In the genomic region with DNA sequence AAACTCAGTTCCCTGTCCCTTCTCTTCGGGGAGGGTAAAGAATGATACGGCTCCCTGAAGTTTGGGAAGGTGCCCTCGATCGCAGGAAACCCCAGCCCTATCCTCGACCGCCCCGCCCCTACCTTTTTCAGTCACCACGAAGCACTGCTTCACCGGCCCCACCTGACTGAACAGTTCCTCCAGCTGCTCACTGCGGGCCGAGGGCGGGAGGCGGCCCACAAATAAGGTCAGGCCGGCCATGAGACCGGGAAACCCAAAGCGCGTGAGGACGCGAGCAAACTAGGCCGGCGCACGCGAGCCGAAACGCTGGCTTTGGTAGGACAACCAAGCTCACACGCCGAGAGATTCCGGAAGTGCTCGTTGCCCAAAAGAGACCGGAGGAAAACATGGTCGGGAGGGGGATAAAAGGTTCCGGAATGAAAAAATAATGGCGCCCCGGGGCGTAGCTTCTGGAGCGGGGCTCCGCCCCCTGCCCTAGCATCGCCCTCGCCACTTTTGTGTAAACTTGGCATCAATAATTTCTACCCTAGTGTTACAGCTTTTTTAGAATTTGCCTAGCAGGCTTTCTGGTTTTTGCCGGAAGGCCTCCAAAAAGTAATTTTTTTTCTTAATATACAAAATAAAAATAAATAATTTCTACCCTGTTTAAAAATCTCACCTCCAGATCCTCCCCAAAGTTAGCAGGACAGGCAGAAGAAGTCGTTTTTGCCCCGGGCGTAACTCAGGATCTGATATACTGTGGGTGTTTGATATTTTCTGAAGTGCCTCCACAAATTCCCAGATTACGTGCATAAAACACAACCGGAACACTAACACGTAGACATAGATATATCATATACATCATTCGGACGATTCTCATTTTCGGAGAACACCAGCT, we compare ENCODE assay signal across 1 cellular context.
TF ChIP-seq lines count a peak whose summit lies in the region.

A gene with protein sequence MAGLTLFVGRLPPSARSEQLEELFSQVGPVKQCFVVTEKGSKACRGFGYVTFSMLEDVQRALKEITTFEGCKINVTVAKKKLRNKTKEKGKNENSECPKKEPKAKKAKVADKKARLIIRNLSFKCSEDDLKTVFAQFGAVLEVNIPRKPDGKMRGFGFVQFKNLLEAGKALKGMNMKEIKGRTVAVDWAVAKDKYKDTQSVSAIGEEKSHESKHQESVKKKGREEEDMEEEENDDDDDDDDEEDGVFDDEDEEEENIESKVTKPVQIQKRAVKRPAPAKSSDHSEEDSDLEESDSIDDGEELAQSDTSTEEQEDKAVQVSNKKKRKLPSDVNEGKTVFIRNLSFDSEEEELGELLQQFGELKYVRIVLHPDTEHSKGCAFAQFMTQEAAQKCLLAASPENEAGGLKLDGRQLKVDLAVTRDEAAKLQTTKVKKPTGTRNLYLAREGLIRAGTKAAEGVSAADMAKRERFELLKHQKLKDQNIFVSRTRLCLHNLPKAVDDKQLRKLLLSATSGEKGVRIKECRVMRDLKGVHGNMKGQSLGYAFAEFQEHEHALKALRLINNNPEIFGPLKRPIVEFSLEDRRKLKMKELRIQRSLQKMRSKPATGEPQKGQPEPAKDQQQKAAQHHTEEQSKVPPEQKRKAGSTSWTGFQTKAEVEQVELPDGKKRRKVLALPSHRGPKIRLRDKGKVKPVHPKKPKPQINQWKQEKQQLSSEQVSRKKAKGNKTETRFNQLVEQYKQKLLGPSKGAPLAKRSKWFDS (minus strand): TSS at position 355 of the 877 bp plus-strand sequence. CDS start 115 bp downstream, at position 240.

TF ChIP-seq in K562, 482 proteins besides CTCF, POLR2A, EP300 and RAD21 (continued from another document and continues in another):
- peak; percentile 82; the same call in 1 of the 2 replicates for TF ChIP-seq HOXB6 (CRISPR knock-in tag; IDR thresholded peaks at IDR 0.05; ENCODE audit: borderline replicate concordance)
- TF ChIP-seq ZNF316 (IDR thresholded peaks at IDR 0.05), result no peak
- TF ChIP-seq SAP30 (IDR thresholded peaks at IDR 0.05; ENCODE audit: borderline replicate concordance, insufficient read depth, low read depth, low read length, poor library complexity, severe bottlenecking), result peak; percentile 97
- TF ChIP-seq TCFL5 (CRISPR knock-in tag; conservative IDR thresholded peaks at IDR 0.05), result no peak
- TF ChIP-seq HNRNPK (IDR thresholded peaks at IDR 0.05; ENCODE audit: low read depth, low read length, poor library complexity, severe bottlenecking), result no peak
- TF ChIP-seq ZNF75A (CRISPR knock-in tag; IDR thresholded peaks at IDR 0.05), result no peak; the same call in 1 of the 2 replicates
- TF ChIP-seq, protein P1, sequence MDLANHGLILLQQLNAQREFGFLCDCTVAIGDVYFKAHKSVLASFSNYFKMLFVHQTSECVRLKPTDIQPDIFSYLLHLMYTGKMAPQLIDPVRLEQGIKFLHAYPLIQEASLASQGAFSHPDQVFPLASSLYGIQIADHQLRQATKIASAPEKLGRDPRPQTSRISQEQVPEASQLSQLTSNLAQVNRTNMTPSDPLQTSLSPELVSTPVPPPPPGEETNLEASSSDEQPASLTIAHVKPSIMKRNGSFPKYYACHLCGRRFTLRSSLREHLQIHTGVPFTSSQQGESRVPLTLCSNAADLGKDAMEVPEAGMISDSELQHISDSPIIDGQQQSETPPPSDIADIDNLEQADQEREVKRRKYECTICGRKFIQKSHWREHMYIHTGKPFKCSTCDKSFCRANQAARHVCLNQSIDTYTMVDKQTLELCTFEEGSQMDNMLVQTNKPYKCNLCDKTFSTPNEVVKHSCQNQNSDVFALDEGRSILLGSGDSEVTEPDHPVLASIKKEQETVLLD (IDR thresholded peaks at IDR 0.05), result peak; percentile 72
- TF ChIP-seq, protein P2, sequence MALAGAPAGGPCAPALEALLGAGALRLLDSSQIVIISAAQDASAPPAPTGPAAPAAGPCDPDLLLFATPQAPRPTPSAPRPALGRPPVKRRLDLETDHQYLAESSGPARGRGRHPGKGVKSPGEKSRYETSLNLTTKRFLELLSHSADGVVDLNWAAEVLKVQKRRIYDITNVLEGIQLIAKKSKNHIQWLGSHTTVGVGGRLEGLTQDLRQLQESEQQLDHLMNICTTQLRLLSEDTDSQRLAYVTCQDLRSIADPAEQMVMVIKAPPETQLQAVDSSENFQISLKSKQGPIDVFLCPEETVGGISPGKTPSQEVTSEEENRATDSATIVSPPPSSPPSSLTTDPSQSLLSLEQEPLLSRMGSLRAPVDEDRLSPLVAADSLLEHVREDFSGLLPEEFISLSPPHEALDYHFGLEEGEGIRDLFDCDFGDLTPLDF (CRISPR knock-in tag; IDR thresholded peaks at IDR 0.05), result peak; percentile 96
- 0 out of 2 replicates have a peak, but pooled peaks have one; percentile 32 for TF ChIP-seq FOSL1 (tag; conservative IDR thresholded peaks at IDR 0.05)
- no peak for TF ChIP-seq ZSCAN29 (IDR thresholded peaks at IDR 0.05)
- TF ChIP-seq, protein P3, sequence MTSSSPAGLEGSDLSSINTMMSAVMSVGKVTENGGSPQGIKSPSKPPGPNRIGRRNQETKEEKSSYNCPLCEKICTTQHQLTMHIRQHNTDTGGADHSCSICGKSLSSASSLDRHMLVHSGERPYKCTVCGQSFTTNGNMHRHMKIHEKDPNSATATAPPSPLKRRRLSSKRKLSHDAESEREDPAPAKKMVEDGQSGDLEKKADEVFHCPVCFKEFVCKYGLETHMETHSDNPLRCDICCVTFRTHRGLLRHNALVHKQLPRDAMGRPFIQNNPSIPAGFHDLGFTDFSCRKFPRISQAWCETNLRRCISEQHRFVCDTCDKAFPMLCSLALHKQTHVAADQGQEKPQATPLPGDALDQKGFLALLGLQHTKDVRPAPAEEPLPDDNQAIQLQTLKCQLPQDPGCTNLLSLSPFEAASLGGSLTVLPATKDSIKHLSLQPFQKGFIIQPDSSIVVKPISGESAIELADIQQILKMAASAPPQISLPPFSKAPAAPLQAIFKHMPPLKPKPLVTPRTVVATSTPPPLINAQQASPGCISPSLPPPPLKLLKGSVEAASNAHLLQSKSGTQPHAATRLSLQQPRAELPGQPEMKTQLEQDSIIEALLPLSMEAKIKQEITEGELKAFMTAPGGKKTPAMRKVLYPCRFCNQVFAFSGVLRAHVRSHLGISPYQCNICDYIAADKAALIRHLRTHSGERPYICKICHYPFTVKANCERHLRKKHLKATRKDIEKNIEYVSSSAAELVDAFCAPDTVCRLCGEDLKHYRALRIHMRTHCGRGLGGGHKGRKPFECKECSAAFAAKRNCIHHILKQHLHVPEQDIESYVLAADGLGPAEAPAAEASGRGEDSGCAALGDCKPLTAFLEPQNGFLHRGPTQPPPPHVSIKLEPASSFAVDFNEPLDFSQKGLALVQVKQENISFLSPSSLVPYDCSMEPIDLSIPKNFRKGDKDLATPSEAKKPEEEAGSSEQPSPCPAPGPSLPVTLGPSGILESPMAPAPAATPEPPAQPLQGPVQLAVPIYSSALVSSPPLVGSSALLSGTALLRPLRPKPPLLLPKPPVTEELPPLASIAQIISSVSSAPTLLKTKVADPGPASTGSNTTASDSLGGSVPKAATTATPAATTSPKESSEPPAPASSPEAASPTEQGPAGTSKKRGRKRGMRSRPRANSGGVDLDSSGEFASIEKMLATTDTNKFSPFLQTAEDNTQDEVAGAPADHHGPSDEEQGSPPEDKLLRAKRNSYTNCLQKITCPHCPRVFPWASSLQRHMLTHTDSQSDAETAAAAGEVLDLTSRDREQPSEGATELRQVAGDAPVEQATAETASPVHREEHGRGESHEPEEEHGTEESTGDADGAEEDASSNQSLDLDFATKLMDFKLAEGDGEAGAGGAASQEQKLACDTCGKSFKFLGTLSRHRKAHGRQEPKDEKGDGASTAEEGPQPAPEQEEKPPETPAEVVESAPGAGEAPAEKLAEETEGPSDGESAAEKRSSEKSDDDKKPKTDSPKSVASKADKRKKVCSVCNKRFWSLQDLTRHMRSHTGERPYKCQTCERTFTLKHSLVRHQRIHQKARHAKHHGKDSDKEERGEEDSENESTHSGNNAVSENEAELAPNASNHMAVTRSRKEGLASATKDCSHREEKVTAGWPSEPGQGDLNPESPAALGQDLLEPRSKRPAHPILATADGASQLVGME (CRISPR knock-in tag; IDR thresholded peaks at IDR 0.05), result peak; percentile 42; the same call in 1 of the 2 replicates
- TF ChIP-seq ZNF253 (CRISPR knock-in tag; conservative IDR thresholded peaks at IDR 0.05), result no peak
- TF ChIP-seq, protein P4, sequence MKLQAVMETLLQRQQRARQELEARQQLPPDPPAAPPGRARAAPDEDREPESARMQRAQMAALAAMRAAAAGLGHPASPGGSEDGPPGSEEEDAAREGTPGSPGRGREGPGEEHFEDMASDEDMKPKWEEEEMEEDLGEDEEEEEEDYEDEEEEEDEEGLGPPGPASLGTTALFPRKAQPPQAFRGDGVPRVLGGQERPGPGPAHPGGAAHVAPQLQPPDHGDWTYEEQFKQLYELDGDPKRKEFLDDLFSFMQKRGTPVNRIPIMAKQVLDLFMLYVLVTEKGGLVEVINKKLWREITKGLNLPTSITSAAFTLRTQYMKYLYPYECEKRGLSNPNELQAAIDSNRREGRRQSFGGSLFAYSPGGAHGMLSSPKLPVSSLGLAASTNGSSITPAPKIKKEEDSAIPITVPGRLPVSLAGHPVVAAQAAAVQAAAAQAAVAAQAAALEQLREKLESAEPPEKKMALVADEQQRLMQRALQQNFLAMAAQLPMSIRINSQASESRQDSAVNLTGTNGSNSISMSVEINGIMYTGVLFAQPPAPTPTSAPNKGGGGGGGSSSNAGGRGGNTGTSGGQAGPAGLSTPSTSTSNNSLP (IDR thresholded peaks at IDR 0.05; ENCODE audit: borderline replicate concordance, low read depth, low read length), result peak; percentile 49; the same call in 1 of the 2 replicates
- no peak for TF ChIP-seq SIRT6 (IDR thresholded peaks at IDR 0.05; ENCODE audit: low read depth, low read length)
- peak; percentile 76; the same call in 1 of the 2 replicates for TF ChIP-seq ZNF197 (CRISPR knock-in tag; IDR thresholded peaks at IDR 0.05; ENCODE audit: low read depth)
- peak; percentile 95 for TF ChIP-seq BRD4 (IDR thresholded peaks at IDR 0.05)
- peak; percentile 64; the same call in 1 of the 2 replicates for TF ChIP-seq BCL6 (CRISPR knock-in tag; IDR thresholded peaks at IDR 0.05)
- TF ChIP-seq CREB1 (IDR thresholded peaks at IDR 0.05), result peak; percentile 77
- TF ChIP-seq CREB1 (CRISPR knock-in tag; IDR thresholded peaks at IDR 0.05), result peak; percentile 84
- peak; percentile 100 for TF ChIP-seq GABPA (tag; conservative IDR thresholded peaks at IDR 0.05; ENCODE audit: low read depth)
- TF ChIP-seq SIN3A (IDR thresholded peaks at IDR 0.05; ENCODE audit: borderline replicate concordance in 2 of 2, control insufficient read depth in 1 of 2, low read depth in 2 of 2, low read length in 2 of 2), result peak; percentile 97 to 98
- no peak for TF ChIP-seq U2AF1 (optimal IDR thresholded peaks at IDR 0.05; ENCODE audit: low read depth, low read length)
- TF ChIP-seq TAF7 (tag; IDR thresholded peaks at IDR 0.05), result peak; percentile 95
- TF ChIP-seq, protein P5, sequence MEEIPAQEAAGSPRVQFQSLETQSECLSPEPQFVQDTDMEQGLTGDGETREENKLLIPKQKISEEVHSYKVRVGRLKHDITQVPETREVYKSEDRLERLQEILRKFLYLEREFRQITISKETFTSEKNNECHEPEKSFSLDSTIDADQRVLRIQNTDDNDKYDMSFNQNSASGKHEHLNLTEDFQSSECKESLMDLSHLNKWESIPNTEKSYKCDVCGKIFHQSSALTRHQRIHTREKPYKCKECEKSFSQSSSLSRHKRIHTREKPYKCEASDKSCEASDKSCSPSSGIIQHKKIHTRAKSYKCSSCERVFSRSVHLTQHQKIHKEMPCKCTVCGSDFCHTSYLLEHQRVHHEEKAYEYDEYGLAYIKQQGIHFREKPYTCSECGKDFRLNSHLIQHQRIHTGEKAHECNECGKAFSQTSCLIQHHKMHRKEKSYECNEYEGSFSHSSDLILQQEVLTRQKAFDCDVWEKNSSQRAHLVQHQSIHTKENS (CRISPR knock-in tag; IDR thresholded peaks at IDR 0.05), result no peak
- TF ChIP-seq MTA2 (IDR thresholded peaks at IDR 0.05; ENCODE audit: low read depth), result no peak
- peak; percentile 51 for TF ChIP-seq ZFP36 (IDR thresholded peaks at IDR 0.05; ENCODE audit: low read depth, low read length, partially characterized antibody)
- TF ChIP-seq TAL1 (IDR thresholded peaks at IDR 0.05), result 0 out of 2 replicates have a peak, but pooled peaks have one; percentile 6
- TF ChIP-seq SMAD1 (IDR thresholded peaks at IDR 0.05; ENCODE audit: low read depth, low read length, partially characterized antibody), result peak; percentile 88
- TF ChIP-seq NR4A1 (CRISPR knock-in tag; IDR thresholded peaks at IDR 0.05), result peak; percentile 92; the same call in 1 of the 2 replicates
- TF ChIP-seq NR4A1 (tag; IDR thresholded peaks at IDR 0.05), result 0 out of 2 replicates have a peak, but pooled peaks have one; percentile 50
- no peak for TF ChIP-seq HSF4 (CRISPR knock-in tag; IDR thresholded peaks at IDR 0.05; ENCODE audit: borderline replicate concordance)
- TF ChIP-seq, protein P6, sequence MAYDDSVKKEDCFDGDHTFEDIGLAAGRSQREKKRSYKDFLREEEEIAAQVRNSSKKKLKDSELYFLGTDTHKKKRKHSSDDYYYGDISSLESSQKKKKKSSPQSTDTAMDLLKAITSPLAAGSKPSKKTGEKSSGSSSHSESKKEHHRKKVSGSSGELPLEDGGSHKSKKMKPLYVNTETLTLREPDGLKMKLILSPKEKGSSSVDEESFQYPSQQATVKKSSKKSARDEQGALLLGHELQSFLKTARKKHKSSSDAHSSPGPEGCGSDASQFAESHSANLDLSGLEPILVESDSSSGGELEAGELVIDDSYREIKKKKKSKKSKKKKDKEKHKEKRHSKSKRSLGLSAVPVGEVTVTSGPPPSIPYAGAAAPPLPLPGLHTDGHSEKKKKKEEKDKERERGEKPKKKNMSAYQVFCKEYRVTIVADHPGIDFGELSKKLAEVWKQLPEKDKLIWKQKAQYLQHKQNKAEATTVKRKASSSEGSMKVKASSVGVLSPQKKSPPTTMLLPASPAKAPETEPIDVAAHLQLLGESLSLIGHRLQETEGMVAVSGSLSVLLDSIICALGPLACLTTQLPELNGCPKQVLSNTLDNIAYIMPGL (CRISPR knock-in tag; IDR thresholded peaks at IDR 0.05), result peak; percentile 98
- no peak for TF ChIP-seq SP2 (IDR thresholded peaks at IDR 0.05; ENCODE audit: extremely low read depth, low read depth, low read length, poor library complexity, severe bottlenecking)
- peak; percentile 90 for TF ChIP-seq HCFC1 (IDR thresholded peaks at IDR 0.05; ENCODE audit: low read depth, low read length)
- TF ChIP-seq, protein P7, sequence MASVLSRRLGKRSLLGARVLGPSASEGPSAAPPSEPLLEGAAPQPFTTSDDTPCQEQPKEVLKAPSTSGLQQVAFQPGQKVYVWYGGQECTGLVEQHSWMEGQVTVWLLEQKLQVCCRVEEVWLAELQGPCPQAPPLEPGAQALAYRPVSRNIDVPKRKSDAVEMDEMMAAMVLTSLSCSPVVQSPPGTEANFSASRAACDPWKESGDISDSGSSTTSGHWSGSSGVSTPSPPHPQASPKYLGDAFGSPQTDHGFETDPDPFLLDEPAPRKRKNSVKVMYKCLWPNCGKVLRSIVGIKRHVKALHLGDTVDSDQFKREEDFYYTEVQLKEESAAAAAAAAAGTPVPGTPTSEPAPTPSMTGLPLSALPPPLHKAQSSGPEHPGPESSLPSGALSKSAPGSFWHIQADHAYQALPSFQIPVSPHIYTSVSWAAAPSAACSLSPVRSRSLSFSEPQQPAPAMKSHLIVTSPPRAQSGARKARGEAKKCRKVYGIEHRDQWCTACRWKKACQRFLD (CRISPR knock-in tag; IDR thresholded peaks at IDR 0.05), result peak; percentile 95
- TF ChIP-seq HDAC2 (IDR thresholded peaks at IDR 0.05), result peak; percentile 98
